ENCODE assay signal across 33 cellular contexts in genomic region chr2:140585016-140585415, GRCh38.
"Had no signal": no experiment of that assay in that cellular context is flagged by ENCODE, and none has a peak within 500 bp of the region (broad histone marks: within the 10 kb centered on the region; RNA-seq: fewer than 3 reads in every experiment).

No MANE protein-coding gene starts in this region.

- H3K4me1 Mint-ChIP-seq: activated B cell treated with CpG ODN at 0.5 μM for 24 hours; activated CD4-positive, alpha-beta T cell treated with anti-CD3 and anti-CD28 coated beads, Interleukin-2, amount 10 ng/mL, durations not matched to agents 24 days and 14 days; activated naive CD8-positive, alpha-beta T cell treated with anti-CD3 and anti-CD28 coated beads, Interleukin-2, amount 10 ng/mL, durations not matched to agents 7 days and 5 days; activated naive CD8-positive, alpha-beta T cell treated with anti-CD3 and anti-CD28 coated beads, Interleukin-2, amount 50 U/mL, for 24 hours; central memory CD8-positive, alpha-beta T cell had no signal

- H3K36me3 Mint-ChIP-seq: activated CD4-positive, alpha-beta memory T cell treated with anti-CD3 and anti-CD28 coated beads for 36 hours; activated naive CD4-positive, alpha-beta T cell treated with anti-CD3 and anti-CD28 coated beads, Interleukin-2, amount 50 U/mL, for 72 hours; activated naive CD8-positive, alpha-beta T cell treated with anti-CD3 and anti-CD28 coated beads, Interleukin-2, amount 10 ng/mL, durations not matched to agents 7 days and 5 days; brain had no signal

- H3K4me3 Mint-ChIP-seq: activated B cell treated with CpG ODN at 0.5 μM for 24 hours; activated CD4-positive, alpha-beta memory T cell treated with anti-CD3 and anti-CD28 coated beads for 36 hours; activated CD4-positive, alpha-beta T cell treated with anti-CD3 and anti-CD28 coated beads, Interleukin-2, amount 10 ng/mL, durations not matched to agents 24 days and 14 days; activated CD8-positive, alpha-beta T cell treated with anti-CD3 and anti-CD28 coated beads for 36 hours; activated naive CD4-positive, alpha-beta T cell treated with anti-CD3 and anti-CD28 coated beads for 36 hours; activated naive CD8-positive, alpha-beta T cell treated with anti-CD3 and anti-CD28 coated beads, Interleukin-2, amount 10 ng/mL, durations not matched to agents 7 days and 5 days; activated naive CD8-positive, alpha-beta T cell treated with anti-CD3 and anti-CD28 coated beads, Interleukin-2, amount 50 U/mL, for 24 hours; brain; central memory CD8-positive, alpha-beta T cell; T-helper 1 cell treated with Interleukin-12 subunit alpha and Interleukin-12 subunit beta and Interleukin-4 antibody, amounts not matched to agents 30 μg/mL and 1 μg/mL, for 36 hours; T-helper 2 cell treated with Interferon-gamma antibody and Interleukin-4, amounts not matched to agents 5 μg/mL and 100 μg/mL, for 36 hours had no signal

- H3K27me3 Mint-ChIP-seq: activated B cell treated with CpG ODN at 0.5 μM for 24 hours; activated CD4-positive, alpha-beta memory T cell treated with anti-CD3 and anti-CD28 coated beads for 36 hours; activated CD4-positive, alpha-beta T cell treated with anti-CD3 and anti-CD28 coated beads, Interleukin-2, amount 10 ng/mL, durations not matched to agents 24 days and 14 days; activated CD8-positive, alpha-beta T cell treated with anti-CD3 and anti-CD28 coated beads for 36 hours; activated naive CD8-positive, alpha-beta T cell treated with anti-CD3 and anti-CD28 coated beads, Interleukin-2, amount 10 ng/mL, durations not matched to agents 7 days and 5 days; activated naive CD8-positive, alpha-beta T cell treated with anti-CD3 and anti-CD28 coated beads, Interleukin-2, amount 50 U/mL, for 24 hours; brain; central memory CD8-positive, alpha-beta T cell had no signal

- H3K36me3 ChIP-seq: cardiac muscle cell had no signal

- H3K27me3 ChIP-seq: cardiac muscle cell had no signal

- H3K4me3 ChIP-seq: cardiac muscle cell had no signal

- ATAC-seq: activated CD8-positive, alpha-beta T cell treated with anti-CD3 and anti-CD28 coated beads for 36 hours; activated naive CD4-positive, alpha-beta T cell treated with anti-CD3 and anti-CD28 coated beads, Interleukin-2, amount 50 U/mL, for 72 hours; activated naive CD8-positive, alpha-beta T cell treated with anti-CD3 and anti-CD28 coated beads, Interleukin-2, amount 50 U/mL, for 24 hours had no signal

- DNase-seq: activated B cell treated with CpG ODN at 0.5 μM for 24 hours; activated CD4-positive, alpha-beta memory T cell treated with anti-CD3 and anti-CD28 coated beads for 36 hours; activated CD4-positive, alpha-beta T cell treated with anti-CD3 and anti-CD28 coated beads for 4 hours; activated CD4-positive, alpha-beta T cell treated with anti-CD3 and anti-CD28 coated beads, Interleukin-2, amount 10 ng/mL, durations not matched to agents 24 days and 14 days; activated CD4-positive, alpha-beta T cell treated with anti-CD3 and anti-CD28 coated beads, Interleukin-2, amount 50 U/mL, for 1 hour; activated CD4-positive, alpha-beta T cell treated with anti-CD3 and anti-CD28 coated beads, Interleukin-2, amount 50 U/mL, for 4 hours; activated CD4-positive, CD25-positive, alpha-beta regulatory T cell treated with anti-CD3 and anti-CD28 coated beads, Interleukin-2, amount 50 U/mL, for 72 hours; activated CD8-positive, alpha-beta memory T cell treated with anti-CD3 and anti-CD28 coated beads, Interleukin-2, amount 50 U/mL, for 4 hours; activated CD8-positive, alpha-beta T cell treated with anti-CD3 and anti-CD28 coated beads for 36 hours; activated effector memory CD4-positive, alpha-beta T cell treated with anti-CD3 and anti-CD28 coated beads, Interleukin-2, amount 50 U/mL, for 16 hours; activated gamma-delta T cell treated with Interleukin-2 at 50 U/mL for 16 hours; activated naive CD4-positive, alpha-beta T cell; activated naive CD4-positive, alpha-beta T cell treated with anti-CD3 and anti-CD28 coated beads for 36 hours; activated naive CD4-positive, alpha-beta T cell treated with anti-CD3 and anti-CD28 coated beads, Interleukin-2, amount 50 U/mL, for 16 hours; activated naive CD8-positive, alpha-beta T cell treated with anti-CD3 and anti-CD28 coated beads, Interleukin-2, amount 10 ng/mL, durations not matched to agents 7 days and 5 days; activated naive CD8-positive, alpha-beta T cell treated with anti-CD3 and anti-CD28 coated beads, Interleukin-2, amount 50 U/mL, for 24 hours; activated T-cell treated with anti-CD3 and anti-CD28 coated beads for 4 hours; activated T-cell treated with anti-CD3 and anti-CD28 coated beads, Interleukin-2, amount 50 U/mL, for 1 hour; activated T-cell treated with anti-CD3 and anti-CD28 coated beads, Interleukin-2, amount 50 U/mL, for 48 hours; amniotic stem cell; aorta; caudate nucleus; cerebellar nuclear complex; T-helper 1 cell; T-helper 2 cell; T-helper 9 cell had no signal

- H3K27ac Mint-ChIP-seq: activated B cell treated with CpG ODN at 0.5 μM for 24 hours; activated CD4-positive, alpha-beta memory T cell treated with anti-CD3 and anti-CD28 coated beads for 36 hours; activated CD4-positive, alpha-beta T cell treated with anti-CD3 and anti-CD28 coated beads, Interleukin-2, amount 10 ng/mL, durations not matched to agents 24 days and 14 days; activated CD8-positive, alpha-beta T cell treated with anti-CD3 and anti-CD28 coated beads for 36 hours; activated naive CD4-positive, alpha-beta T cell treated with anti-CD3 and anti-CD28 coated beads for 36 hours; activated naive CD4-positive, alpha-beta T cell treated with anti-CD3 and anti-CD28 coated beads, Interleukin-2, amount 50 U/mL, for 72 hours; activated naive CD8-positive, alpha-beta T cell treated with anti-CD3 and anti-CD28 coated beads, Interleukin-2, amount 10 ng/mL, durations not matched to agents 7 days and 5 days; activated naive CD8-positive, alpha-beta T cell treated with anti-CD3 and anti-CD28 coated beads, Interleukin-2, amount 50 U/mL, for 24 hours; brain; T-helper 1 cell treated with Interleukin-12 subunit alpha and Interleukin-12 subunit beta and Interleukin-4 antibody, amounts not matched to agents 30 μg/mL and 1 μg/mL, for 36 hours; T-helper 2 cell treated with Interferon-gamma antibody and Interleukin-4, amounts not matched to agents 5 μg/mL and 100 μg/mL, for 36 hours had no signal

- H3K27ac ChIP-seq: cardiac muscle cell, VCaP had no signal

- H3K9me3 Mint-ChIP-seq: activated B cell treated with CpG ODN at 0.5 μM for 24 hours; activated CD4-positive, alpha-beta T cell treated with anti-CD3 and anti-CD28 coated beads, Interleukin-2, amount 10 ng/mL, durations not matched to agents 24 days and 14 days; activated naive CD8-positive, alpha-beta T cell treated with anti-CD3 and anti-CD28 coated beads, Interleukin-2, amount 10 ng/mL, durations not matched to agents 7 days and 5 days; brain; T-helper 1 cell treated with Interleukin-12 subunit alpha and Interleukin-12 subunit beta and Interleukin-4 antibody, amounts not matched to agents 30 μg/mL and 1 μg/mL, for 36 hours had no signal
